Comparison of ENCODE assay signal across 12 cellular contexts in genomic region chr2:85470850-85471800, GRCh38. TPM values are rescaled to one million over a fixed set of nuclear protein-coding genes. Genes with fewer than 3 reads are reported as not detected.
A peak's percentile ranks its signal among the peaks of the same experiment; 100 is the strongest.
DNase-seq lines count a peak whose midpoint lies in the region; ATAC-seq and TF ChIP-seq lines count a peak whose summit lies in the region.
"Had no signal": no experiment of that assay in that cellular context is flagged by ENCODE, and none has a peak within 500 bp of the region (broad histone marks: within the 10 kb centered on the region; RNA-seq: fewer than 3 reads in every experiment).

No MANE protein-coding gene starts in this region.

- H3K27ac Mint-ChIP-seq in Caco-2 (ENCODE audit: unreplicated experiment) (no peak overlapping the region), neural crest cell (ENCODE audit: unreplicated experiment) (peak overlapping the region; percentile 36)

- H3K4me1 Mint-ChIP-seq in Caco-2 (ENCODE audit: low read depth, unreplicated experiment) (peaks cover 27% of the 10 kb centered on the region), neural crest cell (peaks cover 8% of the 10 kb centered on the region)

- peak; percentile 17 to 54 for DNase-seq in Caco-2
- DNase-seq in NCI-H69 (lab: John Stamatoyannopoulos, UW), result peak; percentile 64
- no peak for DNase-seq in neural crest cell (ENCODE audit: low read depth, low spot score)
- no peak for DNase-seq in SHP77 (lab: John Stamatoyannopoulos, UW)
- no peak for DNase-seq in stimulated activated CD4-positive, alpha-beta T cell treated with anti-CD3 and anti-CD28 coated beads, Interleukin-4, amount 100 ng/mL, for 4 hours
- DNase-seq: DMS153, T1000 had no signal

- TF ChIP-seq CTCF in Caco-2 (IDR thresholded peaks at IDR 0.05; ENCODE audit: insufficient read depth in 1 of 2, low read depth in 1 of 2, low read length in 1 of 2, severe bottlenecking in 1 of 2, unreplicated experiment in 1 of 2), result no peak
- TF ChIP-seq CTCF in neural crest cell (conservative IDR thresholded peaks at IDR 0.05), result no peak

- peaks cover 13% of the 10 kb centered on the region for H3K36me3 Mint-ChIP-seq in Caco-2 (ENCODE audit: insufficient read depth, unreplicated experiment)
- no peaks in the 10 kb centered on the region for H3K36me3 Mint-ChIP-seq in neural crest cell (ENCODE audit: low read depth)

- no peaks in the 10 kb centered on the region for H3K27me3 ChIP-seq in Caco-2 (replicated peaks; ENCODE audit: control insufficient read depth, insufficient read depth, low read length)

- no peak overlapping the region for H3K4me3 ChIP-seq in Caco-2 (ENCODE audit: low read depth, low read length)

- intact Hi-C loops in Caco-2 (cut with micrococcal nuclease; ENCODE audit: unreplicated experiment), result no loop called here

- POLR2A ChIA-PET in Caco-2 (lab: Charles Lee), result interaction anchor here (1.2 kb wide), 1 partner anchor 67 kb away, joined by 4 read pairs; no protein-coding TSS in a partner anchor

- peaks cover 21% of the 10 kb centered on the region for H3K4me1 ChIP-seq in Caco-2

- H3K27me3 Mint-ChIP-seq in Caco-2 (ENCODE audit: insufficient read depth, unreplicated experiment) (no peaks in the 10 kb centered on the region), neural crest cell (ENCODE audit: low read depth) (no peaks in the 10 kb centered on the region)

- BruUV-seq in Caco-2 (replicated peaks; lab: Mats Ljungman, UMichigan), result no TSS peak

- CTCF ChIA-PET in Caco-2 (lab: Charles Lee), result interaction anchor here (0.6 to 0.7 kb wide), 3 partner anchors 52 to 101 kb away, joined by 3 to 6 read pairs (median 4); partner anchors contain the start of gene MAT2A

- H3K36me3 ChIP-seq in Caco-2 (ENCODE audit: control insufficient read depth, insufficient read depth, low read length), result no peaks in the 10 kb centered on the region

- no peaks in the 10 kb centered on the region for H3K9me3 Mint-ChIP-seq in Caco-2 (ENCODE audit: unreplicated experiment)
- H3K9me3 Mint-ChIP-seq in neural crest cell, result no peaks in the 10 kb centered on the region

- ATAC-seq in esophagus mucosa (peak; percentile 83), HG02981 (IDR thresholded peaks at IDR 0.05; ENCODE audit: unreplicated experiment) (no peak), GM18517 (IDR thresholded peaks at IDR 0.05; ENCODE audit: unreplicated experiment) (no peak)
- ATAC-seq: HCT116 had no signal

- H3K4me3 Mint-ChIP-seq in Caco-2 (ENCODE audit: unreplicated experiment) (no peak overlapping the region), neural crest cell (no peak overlapping the region)

- no peaks in the 10 kb centered on the region for H3K9me3 ChIP-seq in Caco-2

RNA-seq across cellular contexts. Expression of gene SH2D6, which starts 52.6 kb away (rescaled TPM):
- 0.51 and 0.88 TPM in 2 replicates for total RNA-seq in Caco-2 (2022)
- 0.12 TPM for total RNA-seq in esophagus mucosa
- total RNA-seq in neural crest cell, result 0.34 and 1.2 TPM in 2 replicates
- total RNA-seq: lung microvascular endothelial cell had no signal

Comparison
In these comparisons a context has a peak if more than half of its experiments do, and no peak if none do; other contexts are left out.
1. DNase-seq: peak in Caco-2 (2 of 2) and NCI-H69 (single experiment); none in neural crest cell (single experiment), SHP77 (0 of 2) and stimulated activated CD4-positive, alpha-beta T cell treated with anti-CD3 and anti-CD28 coated beads, Interleukin-4, amount 100 ng/mL, for 4 hours (0 of 2).